In genomic region chr5:112707187-112708179, GRCh38 we compare ENCODE assay signal across 8 cellular contexts. TPM values are rescaled to one million over a fixed set of nuclear protein-coding genes. Genes with fewer than 3 reads are reported as not detected.
A peak's percentile ranks its signal among the peaks of the same experiment; 100 is the strongest.
DNase-seq lines count a peak whose midpoint lies in the region; ATAC-seq lines count a peak whose summit lies in the region.

No MANE protein-coding gene starts in this region.

- peak overlapping the region; percentile 93 for H3K27ac Mint-ChIP-seq in dendritic cell treated with granulocyte-macrophage colony-stimulating factor and Interleukin-4, amounts not matched to agents 40 ng/mL and 50 ng/mL, for 4 days

- H3K27me3 Mint-ChIP-seq in dendritic cell treated with granulocyte-macrophage colony-stimulating factor and Interleukin-4, amounts not matched to agents 40 ng/mL and 50 ng/mL, for 4 days = no peaks in the 10 kb centered on the region

- peak overlapping the region; percentile 97 for H3K4me3 Mint-ChIP-seq in dendritic cell treated with granulocyte-macrophage colony-stimulating factor and Interleukin-4, amounts not matched to agents 40 ng/mL and 50 ng/mL, for 4 days

- intact Hi-C loops in dendritic cell treated with granulocyte-macrophage colony-stimulating factor and Interleukin-4, amounts not matched to agents 40 ng/mL and 50 ng/mL, for 4 days (cut with micrococcal nuclease) = loop anchor here (5.0 kb wide), 2 partner anchors 35 to 270 kb away; partner anchors contain the start of gene DCP2

- ATAC-seq in GM19395 (IDR thresholded peaks at IDR 0.05; ENCODE audit: unreplicated experiment) (peak; percentile 93), HG03558 (IDR thresholded peaks at IDR 0.05; ENCODE audit: extremely low read depth, unreplicated experiment) (peak; percentile 86), left lobe of liver (peak; percentile 96)

- peaks cover 57% of the 10 kb centered on the region for H3K4me1 Mint-ChIP-seq in dendritic cell treated with granulocyte-macrophage colony-stimulating factor and Interleukin-4, amounts not matched to agents 40 ng/mL and 50 ng/mL, for 4 days (ENCODE audit: low read depth)

- peak; percentile 99 for DNase-seq in CD1c-positive myeloid dendritic cell (ENCODE audit: extremely low spot score)
- peak; percentile 98 for DNase-seq in NCI-H748 (lab: John Stamatoyannopoulos, UW; ENCODE audit: unreplicated experiment)
- peak; percentile 82 to 99 for DNase-seq in activated CD4-positive, alpha-beta T cell treated with anti-CD3 and anti-CD28 coated beads, Interleukin-2, amount 50 U/mL, for 24 hours (ENCODE audit: low read depth in 1 of 2, low spot score in 1 of 2)
- peak; percentile 99 for DNase-seq in left lobe of liver (ENCODE audit: low spot score)
- peak; percentile 95 to 96 for DNase-seq in stimulated activated CD4-positive, alpha-beta T cell treated with anti-CD3 and anti-CD28 coated beads, Interleukin-2, amount 100 ng/mL, for 24 hours

- peaks cover 14% of the 10 kb centered on the region for H3K36me3 Mint-ChIP-seq in dendritic cell treated with granulocyte-macrophage colony-stimulating factor and Interleukin-4, amounts not matched to agents 40 ng/mL and 50 ng/mL, for 4 days (ENCODE audit: low read depth)

- H3K9me3 Mint-ChIP-seq in dendritic cell treated with granulocyte-macrophage colony-stimulating factor and Interleukin-4, amounts not matched to agents 40 ng/mL and 50 ng/mL, for 4 days = no peaks in the 10 kb centered on the region

RNA-seq across cellular contexts. Expression of gene APC, which starts 30.2 kb away (rescaled TPM):
- 18.9 TPM for total RNA-seq in left lobe of liver

Comparison
In these comparisons a context has a peak if more than half of its experiments do, and no peak if none do; other contexts are left out.
1. Peak in every context shown above with its lines: DNase-seq and ATAC-seq.